ENCODE assay signal across 13 cellular contexts in genomic region chr1:241411776-241412338, GRCh38. TPM values are rescaled to one million over a fixed set of nuclear protein-coding genes. Genes with fewer than 3 reads are reported as not detected.
DNase-seq lines count a peak whose midpoint lies in the region; TF ChIP-seq lines count a peak whose summit lies in the region.
"Had no signal": no experiment of that assay in that cellular context is flagged by ENCODE, and none has a peak within 500 bp of the region (broad histone marks: within the 10 kb centered on the region; RNA-seq: fewer than 3 reads in every experiment).

No MANE protein-coding gene starts in this region.

- H3K4me3 ChIP-seq in astrocyte of the spinal cord (ENCODE audit: low read depth, low read length) (no peak overlapping the region), suprapubic skin (no peak overlapping the region), left ventricle myocardium inferior (no peak overlapping the region)
- H3K4me3 ChIP-seq: PC-9 had no signal

- H3K36me3 ChIP-seq in suprapubic skin: no peaks in the 10 kb centered on the region
- H3K36me3 ChIP-seq in left ventricle myocardium inferior: no peaks in the 10 kb centered on the region

- peak overlapping the region; percentile 72 for H3K27ac Mint-ChIP-seq in osteocyte (ENCODE audit: unreplicated experiment)

- H3K4me3 Mint-ChIP-seq in osteocyte (ENCODE audit: unreplicated experiment): no peak overlapping the region

- no peak for TF ChIP-seq POLR2A in suprapubic skin (IDR thresholded peaks at IDR 0.05)

- H3K4me1 ChIP-seq in suprapubic skin (no peaks in the 10 kb centered on the region), left ventricle myocardium inferior (no peaks in the 10 kb centered on the region)
- H3K4me1 ChIP-seq: Caco-2 had no signal

- H3K36me3 Mint-ChIP-seq in osteocyte (ENCODE audit: unreplicated experiment): no peaks in the 10 kb centered on the region

- H3K27ac ChIP-seq in suprapubic skin: no peak overlapping the region
- H3K27ac ChIP-seq in left ventricle myocardium inferior (replicated peaks): no peak overlapping the region
- H3K27ac ChIP-seq: PC-9 had no signal

- intact Hi-C loops in left ventricle myocardium inferior (cut with micrococcal nuclease): no loop called here

- H3K27me3 ChIP-seq in suprapubic skin (no peaks in the 10 kb centered on the region), left ventricle myocardium inferior (ENCODE audit: low read depth) (peaks cover 5% of the 10 kb centered on the region)

- no peaks in the 10 kb centered on the region for H3K27me3 Mint-ChIP-seq in osteocyte (ENCODE audit: unreplicated experiment)

- in situ Hi-C loops in astrocyte of the spinal cord (cut with HindIII; ENCODE audit: low sequenced_read_pairs): no loop called here

- no peak for TF ChIP-seq EP300 in suprapubic skin (IDR thresholded peaks at IDR 0.05)

- DNase-seq in EH (ENCODE audit: low read depth) (peak; percentile 88), HS-5 (ENCODE audit: low read depth) (peak; percentile 31), astrocyte of the spinal cord (ENCODE audit: low read depth, low spot score) (peak; percentile 25), osteocyte (ENCODE audit: extremely low spot score, unreplicated experiment) (no peak), suprapubic skin (ENCODE audit: low spot score in 2 of 2) (no peak), left ventricle myocardium inferior (no peak), HUDEP-2 (lab: John Stamatoyannopoulos, UW; ENCODE audit: unreplicated experiment in 76 of 76) (no peak)
- DNase-seq: Caco-2, GDM1, NCI-H1694, NCI-H526 treated with DMSO at 0.1 percent for 48 hours, PC-9, T-helper 1 cell had no signal

- peaks cover 42% of the 10 kb centered on the region for H3K4me1 Mint-ChIP-seq in osteocyte (ENCODE audit: unreplicated experiment)

- WGBS in suprapubic skin: 73% methylated on average over 6 of the region's 6 CpGs

- H3K9me3 ChIP-seq in suprapubic skin (no peaks in the 10 kb centered on the region), left ventricle myocardium inferior (replicated peaks) (no peaks in the 10 kb centered on the region)
- H3K9me3 ChIP-seq: Caco-2 had no signal

- peaks cover 4% of the 10 kb centered on the region for H3K9me3 Mint-ChIP-seq in osteocyte (ENCODE audit: unreplicated experiment)

- no peak for TF ChIP-seq CTCF in astrocyte of the spinal cord (IDR thresholded peaks at IDR 0.05; ENCODE audit: low read depth, low read length)
- no peak for TF ChIP-seq CTCF in osteocyte (IDR thresholded peaks at IDR 0.05)
- TF ChIP-seq CTCF in suprapubic skin (IDR thresholded peaks at IDR 0.05): no peak
- no peak for TF ChIP-seq CTCF in left ventricle myocardium inferior (IDR thresholded peaks at IDR 0.05; ENCODE audit: borderline replicate concordance)

RNA-seq across cellular contexts. Expression of gene RGS7, which starts 54.9 kb away (rescaled TPM):
- total RNA-seq in osteocyte (10.8 and 10.9 TPM in 2 replicates), suprapubic skin (not detected), left ventricle myocardium inferior (not detected)
- total RNA-seq: Caco-2 had no signal

Comparison
In these comparisons a context has a peak if more than half of its experiments do, and no peak if none do; other contexts are left out.
1. DNase-seq: peak in EH (single experiment), HS-5 (single experiment) and astrocyte of the spinal cord (single experiment); none in osteocyte (single experiment), suprapubic skin (0 of 2), left ventricle myocardium inferior (single experiment) and HUDEP-2 (0 of 76).
2. RNA of gene RGS7, which starts 54.9 kb away (total RNA-seq): 10.8 to 10.9 TPM in osteocyte; not detected in suprapubic skin and not detected in left ventricle myocardium inferior (single experiment); every median in the first group is over 10 times any median in the second.